ENCODE assay signal across 9 cellular contexts in the genomic region with DNA sequence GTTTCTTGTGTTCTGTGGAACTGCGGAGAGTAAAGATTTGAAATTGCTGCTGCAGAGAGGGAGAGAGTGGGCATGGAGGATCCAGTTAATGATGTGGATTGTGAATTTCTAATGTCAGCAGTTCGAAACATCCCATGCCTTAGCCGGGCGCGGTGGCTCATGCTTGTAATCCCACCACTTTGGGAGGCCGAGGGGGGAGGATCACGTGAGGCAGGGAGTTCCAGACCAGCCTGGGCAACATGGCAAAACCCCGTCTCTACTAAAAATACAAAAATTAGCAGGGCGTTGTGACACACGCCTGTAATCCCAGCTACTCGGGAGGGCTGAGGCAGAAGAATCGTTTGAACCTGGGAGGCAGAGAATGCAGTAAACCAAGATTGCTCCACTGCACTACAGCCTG. TPM values are rescaled to one million over a fixed set of nuclear protein-coding genes. Genes with fewer than 3 reads are reported as not detected.
A peak's percentile ranks its signal among the peaks of the same experiment; 100 is the strongest.
DNase-seq lines count a peak whose midpoint lies in the region; ATAC-seq, FAIRE-seq and TF ChIP-seq lines count a peak whose summit lies in the region.
"Had no signal": no experiment of that assay in that cellular context is flagged by ENCODE, and none has a peak within 500 bp of the region (broad histone marks: within the 10 kb centered on the region; RNA-seq: fewer than 3 reads in every experiment).

No MANE protein-coding gene starts in this region.

- WGBS in esophagus squamous epithelium, 2 donors: 40 to 46% methylated on average over 11 to 12 of the region's 12 CpGs
- WGBS in pancreas, 2 donors: 67 to 77% methylated on average over 12 of the region's 12 CpGs

- H3K27me3 ChIP-seq in esophagus squamous epithelium: peaks cover 0 to 36% (median 0%) of the 10 kb centered on the region in 4 donors
- H3K27me3 ChIP-seq in pancreas: no peaks in the 10 kb centered on the region

- H3K4me3 ChIP-seq in AG10803 (ENCODE audit: low read length): peak overlapping the region; percentile 87
- peak overlapping the region in 3 of 4 donors; percentile 42 to 76 (median 71) for H3K4me3 ChIP-seq in esophagus squamous epithelium
- H3K4me3 ChIP-seq in pancreas: peak overlapping the region in 1 of 4 donors; percentile 49

- DNase-seq in AG10803 (ENCODE audit: low read depth) (no peak), RWPE1 (ENCODE audit: low spot score) (no peak), esophagus squamous epithelium (lab: John Stamatoyannopoulos, UW) (no peak), pancreas (no peak), NCI-H524 (lab: John Stamatoyannopoulos, UW) (no peak), SKM-1 (lab: John Stamatoyannopoulos, UW; ENCODE audit: unreplicated experiment) (no peak), putamen (ENCODE audit: low spot score) (no peak), epidermal melanocyte (ENCODE audit: insufficient read length, low spot score) (no peak)
- DNase-seq: DMS 273 treated with DMSO at 0.1 percent for 48 hours had no signal

- TF ChIP-seq POLR2A in esophagus squamous epithelium (IDR thresholded peaks at IDR 0.05): no peak

- no peaks in the 10 kb centered on the region for H3K9me3 ChIP-seq in esophagus squamous epithelium
- no peaks in the 10 kb centered on the region for H3K9me3 ChIP-seq in pancreas

- H3K27ac ChIP-seq in RWPE1 (peak overlapping the region; percentile 99), esophagus squamous epithelium (peak overlapping the region; percentile 82 to 98 (median 93)), pancreas (peak overlapping the region; percentile 93 to 95 (median 94))

- TF ChIP-seq CTCF in AG10803 (conservative IDR thresholded peaks at IDR 0.05; ENCODE audit: low read length): no peak
- no peak for TF ChIP-seq CTCF in RWPE1 (conservative IDR thresholded peaks at IDR 0.05; ENCODE audit: low read depth)
- no peak for TF ChIP-seq CTCF in esophagus squamous epithelium (IDR thresholded peaks at IDR 0.05)
- no peak for TF ChIP-seq CTCF in pancreas (IDR thresholded peaks at IDR 0.05)

- POLR2A ChIA-PET in RWPE1 (lab: Yijun Ruan, JAX; ENCODE audit: low non-redundant PET): no interaction called here

- intact Hi-C loops in esophagus squamous epithelium (cut with DNase I) (no loop called here), pancreas (cut with DNase I) (no loop called here)

- FAIRE-seq in pancreas (lab: Jason Lieb, UNC): no peak

- peaks cover 12 to 55% (median 27%) of the 10 kb centered on the region in 3 donors for H3K4me1 ChIP-seq in esophagus squamous epithelium
- peaks cover 11 to 38% (median 17%) of the 10 kb centered on the region in 3 donors for H3K4me1 ChIP-seq in pancreas

- CTCF ChIA-PET in RWPE1 (lab: Yijun Ruan, JAX): interaction anchor here (0.6 to 1.0 kb wide), 2 partner anchors 39 to 75 kb away, joined by 3 read pairs; no protein-coding TSS in a partner anchor

- H3K36me3 ChIP-seq in esophagus squamous epithelium (no peaks in the 10 kb centered on the region), pancreas (no peaks in the 10 kb centered on the region)

- no peak for ATAC-seq in pancreas

RNA-seq across cellular contexts. Expression of gene CAVIN3, which starts 1.1 kb away (rescaled TPM):
- 10 to 100 TPM; 16.6 to 65.0 (median 25.3) TPM for total RNA-seq in esophagus squamous epithelium
- total RNA-seq in pancreas: 10 to 100 TPM in 5 of 6 donors, 1 to 10 TPM in 1; 9.7 to 16.7 (median 14.7) TPM
- 10 to 100 TPM; 20.8 to 28.7 TPM for polyA plus RNA-seq in pancreas
